In genomic region chr3:196868297-196868661, GRCh38 we compare ENCODE assay signal across 8 cellular contexts. TPM values are rescaled to one million over a fixed set of nuclear protein-coding genes. Genes with fewer than 3 reads are reported as not detected.
DNase-seq lines count a peak whose midpoint lies in the region; ATAC-seq and TF ChIP-seq lines count a peak whose summit lies in the region.

No MANE protein-coding gene starts in this region.

- peak overlapping the region; percentile 52 for H3K27ac Mint-ChIP-seq in Calu3 (ENCODE audit: unreplicated experiment)
- peak overlapping the region; percentile 92 to 94 for H3K27ac Mint-ChIP-seq in T-cell

- H3K9me3 ChIP-seq in ectodermal cell (ENCODE audit: control insufficient read depth, low read length) (no peaks in the 10 kb centered on the region), lung (ENCODE audit: control insufficient read depth in 2 of 2, insufficient read depth in 1 of 2, low read length in 1 of 2) (no peaks in the 10 kb centered on the region), testis (no peaks in the 10 kb centered on the region)

- H3K9me3 Mint-ChIP-seq in Calu3 (ENCODE audit: low read depth, unreplicated experiment) (no peaks in the 10 kb centered on the region), T-cell (no peaks in the 10 kb centered on the region)

- DNase-seq in Calu3 (peak; percentile 12), T-cell (peak in 12 of 34 experiments; percentile 0 to 16 (median 2)), lung (ENCODE audit: low spot score) (no peak), testis (peak; percentile 26), retina (no peak)

- intact Hi-C loops in Calu3 (cut with micrococcal nuclease; ENCODE audit: unreplicated experiment) = no loop called here
- intact Hi-C loops in testis (cut with DNase I; ENCODE audit: low total_unique reads) = no loop called here

- H3K4me1 ChIP-seq in ectodermal cell (ENCODE audit: control insufficient read depth, insufficient read depth, low read length) (peaks cover 4% of the 10 kb centered on the region), lung (ENCODE audit: control insufficient read depth in 2 of 2, insufficient read depth in 2 of 2, low read length in 2 of 2) (peaks cover 8 to 11% of the 10 kb centered on the region in 2 donors), testis (peaks cover 16% of the 10 kb centered on the region)

- peak overlapping the region; percentile 80 for H3K27ac ChIP-seq in ectodermal cell (ENCODE audit: insufficient read depth, low read depth, low read length, poor library complexity, severe bottlenecking)
- peak overlapping the region; percentile 93 to 99 for H3K27ac ChIP-seq in lung (ENCODE audit: low read depth in 1 of 2, low read length in 1 of 2)
- peak overlapping the region; percentile 84 to 86 for H3K27ac ChIP-seq in testis

- H3K27me3 Mint-ChIP-seq in Calu3 (ENCODE audit: unreplicated experiment) = no peaks in the 10 kb centered on the region
- H3K27me3 Mint-ChIP-seq in T-cell = no peaks in the 10 kb centered on the region

- TF ChIP-seq CTCF in Calu3 (IDR thresholded peaks at IDR 0.05; ENCODE audit: unreplicated experiment) = no peak
- TF ChIP-seq CTCF in lung (IDR thresholded peaks at IDR 0.05; ENCODE audit: control extremely low read depth, extremely low read depth) = no peak
- no peak for TF ChIP-seq CTCF in testis (IDR thresholded peaks at IDR 0.05)

- H3K4me3 ChIP-seq in ectodermal cell (ENCODE audit: insufficient read depth, low read depth, low read length) (peak overlapping the region; percentile 92), lung (peak overlapping the region; percentile 98), testis (peak overlapping the region; percentile 85 to 95)

- H3K4me3 Mint-ChIP-seq in Calu3 (ENCODE audit: low read depth, unreplicated experiment) = peak overlapping the region; percentile 88
- peak overlapping the region; percentile 94 to 97 (median 94) for H3K4me3 Mint-ChIP-seq in T-cell

- 1% methylated on average over 29 of the region's 29 CpGs for WGBS in ectodermal cell, 2 experiments
- WGBS in lung, 2 donors = 1% methylated on average over 29 of the region's 29 CpGs
- WGBS in testis, 2 donors = 0% methylated on average over 29 of the region's 29 CpGs

- POLR2A ChIA-PET in T-cell (lab: Charles Lee) = interaction anchor here (0.6 to 1.6 kb wide), 8 partner anchors 25 to 305 kb away, joined by 3 to 7 read pairs (median 3); partner anchors contain the start of gene NCBP2 (in 1 of the 2)

- no peaks in the 10 kb centered on the region for H3K36me3 ChIP-seq in ectodermal cell (ENCODE audit: control insufficient read depth, insufficient read depth, low read length)
- H3K36me3 ChIP-seq in lung (ENCODE audit: control insufficient read depth in 2 of 2, insufficient read depth in 2 of 2, low read length in 2 of 2) = no peaks in the 10 kb centered on the region
- no peaks in the 10 kb centered on the region for H3K36me3 ChIP-seq in testis (ENCODE audit: low read depth, missing control alignments)

- TF ChIP-seq POLR2A in testis (IDR thresholded peaks at IDR 0.05) = no peak

- no TSS peak for BruUV-seq in Calu3 (replicated peaks; lab: Mats Ljungman, UMichigan)

- no peaks in the 10 kb centered on the region for H3K27me3 ChIP-seq in ectodermal cell (ENCODE audit: control insufficient read depth, insufficient read depth, low read length, poor library complexity, severe bottlenecking)
- H3K27me3 ChIP-seq in lung (ENCODE audit: control insufficient read depth, insufficient read depth) = no peaks in the 10 kb centered on the region
- H3K27me3 ChIP-seq in testis = no peaks in the 10 kb centered on the region

- H3K36me3 Mint-ChIP-seq in Calu3 (ENCODE audit: insufficient read depth, unreplicated experiment) (peaks cover 27% of the 10 kb centered on the region), T-cell (peaks cover 5% of the 10 kb centered on the region)

- CTCF ChIA-PET in Calu3 (lab: Charles Lee) = interaction anchor here (1.4 to 1.6 kb wide), 2 partner anchors 11 to 259 kb away, joined by 3 read pairs; no protein-coding TSS in a partner anchor
- CTCF ChIA-PET in T-cell (lab: Charles Lee) = interaction anchor here (0.6 to 1.7 kb wide), 2 partner anchors 74 to 304 kb away, joined by 4 to 22 read pairs; partner anchors contain the start of gene NCBP2 (in 1 of the 2)

- no peaks in the 10 kb centered on the region for H3K4me1 Mint-ChIP-seq in Calu3 (ENCODE audit: low read depth, unreplicated experiment)
- H3K4me1 Mint-ChIP-seq in T-cell = peaks cover 28 to 38% (median 34%) of the 10 kb centered on the region in 3 donors

- ATAC-seq in GM19351 (IDR thresholded peaks at IDR 0.05; ENCODE audit: unreplicated experiment) (peak; percentile 32), HG03432 (IDR thresholded peaks at IDR 0.05; ENCODE audit: unreplicated experiment) (peak; percentile 25), T-cell (replicated peaks in 1 of 4) (peak in 3 of 4 experiments; percentile 4 to 12 (median 8)), lung (ENCODE audit: insufficient read depth, low FRiP score) (peak; percentile 43)

RNA-seq across cellular contexts. Expression of gene SENP5, which starts 0.6 kb away (rescaled TPM):
- total RNA-seq in Calu3 (2022) (34.0 and 35.2 TPM in 2 replicates), T-cell (10 to 100 TPM; 33.8 to 61.2 (median 37.5) TPM), lung (10 to 100 TPM; 26.6 to 55.7 TPM), testis (10 to 100 TPM; 76.8 to 83.9 TPM)
- 23.9 TPM for polyA plus RNA-seq in ectodermal cell (2013, experiment 1 of 4)
- 25.8 TPM for polyA plus RNA-seq in ectodermal cell (2013, experiment 2 of 4)
- polyA plus RNA-seq in ectodermal cell (2013, experiment 3 of 4) = 23.4 TPM
- 20.6 TPM for polyA plus RNA-seq in ectodermal cell (2013, experiment 4 of 4)
- polyA plus RNA-seq in lung (10 to 100 TPM in 1 of 2 donors, 1 to 10 TPM in 1; 7.7 to 10.8 TPM), testis (ENCODE audit: insufficient read depth, low read depth, low replicate concordance) (40.9 TPM)

Comparison
In these comparisons a context has a peak if more than half of its experiments do, and no peak if none do; other contexts are left out.
1. DNase-seq: peak in Calu3 (single experiment) and testis (single experiment); none in lung (single experiment) and retina (single experiment).
2. Peak in every context shown above with its lines, with median percentiles within 50 percentile points of each other: ATAC-seq, H3K27ac ChIP-seq and H3K4me3 ChIP-seq.